Comparison of ENCODE assay signal across 1 cellular context in the genomic region with DNA sequence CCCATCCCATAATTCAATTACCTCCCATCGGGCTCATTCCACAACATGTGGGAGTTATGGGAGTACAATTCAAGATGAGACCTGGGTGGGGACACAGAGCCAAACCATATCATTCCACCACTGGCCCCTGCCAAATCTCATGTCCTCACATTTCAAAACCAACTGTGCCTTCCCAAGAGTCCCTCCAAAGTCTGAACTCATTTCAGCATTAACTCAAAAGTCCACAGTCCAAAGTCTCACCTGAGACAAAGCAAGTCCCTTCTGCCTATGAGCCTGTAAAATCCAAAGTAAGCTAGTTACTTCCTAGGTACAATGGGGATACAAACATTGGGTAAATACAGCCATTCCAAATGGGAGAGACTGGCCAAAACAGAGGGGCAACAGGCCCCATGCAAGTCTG. TPM values are rescaled to one million over a fixed set of nuclear protein-coding genes. Genes with fewer than 3 reads are reported as not detected.
"Had no signal": no experiment of that assay in that cellular context is flagged by ENCODE, and none has a peak within 500 bp of the region (broad histone marks: within the 10 kb centered on the region; RNA-seq: fewer than 3 reads in every experiment).

No MANE protein-coding gene starts in this region.

RNA-seq across cellular contexts. Expression of gene DGKI, which starts 15.2 kb away (rescaled TPM):
- total RNA-seq: naive thymus-derived CD8-positive, alpha-beta T cell had no signal
